24 cellular contexts compared by ENCODE assay signal in the genomic region with DNA sequence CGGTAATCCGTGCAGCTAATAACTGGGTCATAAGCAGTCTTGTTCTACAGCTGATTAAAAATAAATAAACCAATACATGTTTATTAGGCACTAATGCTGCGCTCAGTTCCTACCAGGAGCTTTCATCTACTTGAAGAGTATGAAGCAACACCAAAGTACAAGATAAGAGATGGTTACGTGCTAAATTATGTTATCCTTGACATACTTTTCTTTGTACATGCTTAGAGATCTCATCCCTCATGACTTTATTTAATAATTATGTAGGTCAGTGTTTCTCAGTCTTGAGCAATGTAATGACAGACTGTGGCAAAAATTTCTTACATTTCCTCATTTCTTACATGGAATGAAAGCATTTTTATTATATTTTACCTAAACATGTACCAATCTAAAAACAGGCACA. TPM values are rescaled to one million over a fixed set of nuclear protein-coding genes. Genes with fewer than 3 reads are reported as not detected.
A peak's percentile ranks its signal among the peaks of the same experiment; 100 is the strongest.
DNase-seq lines count a peak whose midpoint lies in the region; ATAC-seq, FAIRE-seq and TF ChIP-seq lines count a peak whose summit lies in the region.
"Had no signal": no experiment of that assay in that cellular context is flagged by ENCODE, and none has a peak within 500 bp of the region (broad histone marks: within the 10 kb centered on the region; RNA-seq: fewer than 3 reads in every experiment).

No MANE protein-coding gene starts in this region.

- H3K36me3 Mint-ChIP-seq in chondrocyte (ENCODE audit: low read depth) (peaks cover 3% of the 10 kb centered on the region), T-cell (no peaks in the 10 kb centered on the region)
- H3K36me3 Mint-ChIP-seq: WTC11 had no signal

- no peak overlapping the region for H4K91ac ChIP-seq in IMR-90 (ENCODE audit: insufficient read depth, low read depth, low read length)

- H3K4me2 ChIP-seq in IMR-90 (ENCODE audit: low read depth, low read length) = no peak overlapping the region

- H3K23ac ChIP-seq in IMR-90 (ENCODE audit: low read depth, low read length) = no peak overlapping the region

- peak; percentile 6 for ATAC-seq in GM18517 (IDR thresholded peaks at IDR 0.05; ENCODE audit: unreplicated experiment)
- ATAC-seq in IMR-90 (ENCODE audit: low read depth) = peak; percentile 25
- no peak for ATAC-seq in T-cell (replicated peaks in 1 of 4)
- ATAC-seq: K562, WTC11 had no signal

- no peak for FAIRE-seq in GM12892 (lab: Jason Lieb, UNC)
- FAIRE-seq: frontal cortex, GM12891, K562 had no signal

- POLR2A ChIA-PET in IMR-90 (lab: Charles Lee; ENCODE audit: unreplicated experiment) = no interaction called here
- POLR2A ChIA-PET in T-cell (lab: Charles Lee) = no interaction called here

- CTCF ChIA-PET in IMR-90 (lab: Yijun Ruan, JAX) = no interaction called here
- CTCF ChIA-PET in T-cell (lab: Charles Lee) = no interaction called here

- H3K4me1 ChIP-seq in IMR-90 (ENCODE audit: control insufficient read depth, insufficient read depth, low read length) = peaks cover 5% of the 10 kb centered on the region
- H3K4me1 ChIP-seq in thyroid gland = no peaks in the 10 kb centered on the region
- H3K4me1 ChIP-seq: BE2C had no signal

- H3K27me3 ChIP-seq in IMR-90 (ENCODE audit: control insufficient read depth, insufficient read depth, low read length) (no peaks in the 10 kb centered on the region), thyroid gland (no peaks in the 10 kb centered on the region)
- H3K27me3 ChIP-seq: BE2C, suprapubic skin had no signal

- TF ChIP-seq POLR2A in IMR-90 (IDR thresholded peaks at IDR 0.05; ENCODE audit: low read depth, low read length) (no peak), thyroid gland (IDR thresholded peaks at IDR 0.05) (no peak), GM12892 (IDR thresholded peaks at IDR 0.05; ENCODE audit: low read depth, low read length) (no peak)

- H3K9ac ChIP-seq in IMR-90 (ENCODE audit: low read depth, low read length) = no peak overlapping the region

- no peaks in the 10 kb centered on the region; a peak in 1 of 4 replicates for H3K79me1 ChIP-seq in IMR-90 (ENCODE audit: low read depth in 1 of 2, low read length in 2 of 2)

- peak overlapping the region; percentile 79 for H2BK5ac ChIP-seq in IMR-90 (ENCODE audit: low read depth, low read length, poor library complexity, severe bottlenecking)

- no peak overlapping the region for H4K5ac ChIP-seq in IMR-90 (ENCODE audit: low read depth, low read length)

- no peak overlapping the region for H2AFZ ChIP-seq in IMR-90 (replicated peaks; ENCODE audit: low read length, poor library complexity)

- H2AK5ac ChIP-seq in IMR-90 (ENCODE audit: low read depth, low read length) = no peak overlapping the region

- DNase-seq in IMR-90 = peak; percentile 63
- no peak for DNase-seq in chondrocyte (ENCODE audit: low spot score)
- peak; percentile 48 for DNase-seq in kidney tubule cell (ENCODE audit: low spot score)
- no peak for DNase-seq in thyroid gland
- no peak for DNase-seq in T-cell
- no peak for DNase-seq in GM12892 (ENCODE audit: insufficient read length)
- DNase-seq in activated T-cell treated with anti-CD3 and anti-CD28 coated beads for 4 hours = no peak
- DNase-seq: amygdala; BE2C; cerebellar nuclear complex; midbrain; NCI-H1048; NCI-H2081; NCI-H510A; Right ventricle myocardium superior; stimulated activated CD4-positive, alpha-beta T cell treated with anti-CD3 and anti-CD28 coated beads, Interleukin-12 subunit alpha, Interleukin-12 subunit beta, amount 100 ng/mL, for 4 hours had no signal

- dilution Hi-C loops in IMR-90 (cut with HindIII; ENCODE audit: low sequenced_read_pairs, unreplicated experiment) = no loop called here

- WGBS in IMR-90 (ENCODE audit: extremely low coverage in 2 of 2, insufficient read length in 1 of 2), 2 experiments = no CpG with 5 or more reads among the region's 4 CpGs
- WGBS in thyroid gland, 2 donors = 89 to 95% methylated on average over 4 of the region's 4 CpGs

- no peaks in the 10 kb centered on the region for H3K9me3 ChIP-seq in IMR-90 (ENCODE audit: control insufficient read depth, insufficient read depth, low read length)
- no peaks in the 10 kb centered on the region for H3K9me3 ChIP-seq in thyroid gland
- H3K9me3 ChIP-seq: BE2C, suprapubic skin had no signal

- no peak overlapping the region for H3K56ac ChIP-seq in IMR-90 (ENCODE audit: extremely low read depth, insufficient read depth, low read length)

- H2BK120ac ChIP-seq in IMR-90 (ENCODE audit: low read depth, low read length) = no peak overlapping the region; the same call in 1 of the 2 replicates

- H3K27ac ChIP-seq in IMR-90 (ENCODE audit: insufficient read depth, low read length) (no peak overlapping the region), thyroid gland (no peak overlapping the region)
- H3K27ac ChIP-seq: suprapubic skin had no signal

- no peak overlapping the region for H3K4ac ChIP-seq in IMR-90 (ENCODE audit: low read depth, low read length)

- in situ Hi-C loops in IMR-90 (cut with MboI; ENCODE audit: low sequenced_read_pairs) = no loop called here

- H3K4me3 ChIP-seq in IMR-90 (ENCODE audit: insufficient read depth, low read depth, low read length) = no peak overlapping the region
- no peak overlapping the region for H3K4me3 ChIP-seq in thyroid gland (replicated peaks in 1 of 3)
- H3K4me3 ChIP-seq: K562, suprapubic skin had no signal

- no peak overlapping the region for H4K8ac ChIP-seq in IMR-90 (ENCODE audit: low read depth in 2 of 2, low read length in 2 of 2)

- TF ChIP-seq CTCF in IMR-90 (conservative IDR thresholded peaks at IDR 0.05; ENCODE audit: low read depth, low read length) = no peak
- no peak for TF ChIP-seq CTCF in chondrocyte (IDR thresholded peaks at IDR 0.05)
- TF ChIP-seq CTCF in thyroid gland (IDR thresholded peaks at IDR 0.05) = no peak

- no peaks in the 10 kb centered on the region for H3K27me3 Mint-ChIP-seq in chondrocyte (ENCODE audit: low read depth)
- peaks cover 0 to 5% of the 10 kb centered on the region in 2 donors for H3K27me3 Mint-ChIP-seq in T-cell

- H3K27ac Mint-ChIP-seq in chondrocyte (ENCODE audit: unreplicated experiment) = peak overlapping the region; percentile 96
- H3K27ac Mint-ChIP-seq in T-cell = no peak overlapping the region
- H3K27ac Mint-ChIP-seq: WTC11 had no signal

- TF ChIP-seq RAD21 in IMR-90 (IDR thresholded peaks at IDR 0.05; ENCODE audit: low read length) = no peak

- no peak overlapping the region for H2BK15ac ChIP-seq in IMR-90 (ENCODE audit: low read depth, low read length)

- H3K4me3 Mint-ChIP-seq in chondrocyte (ENCODE audit: unreplicated experiment) = no peak overlapping the region
- H3K4me3 Mint-ChIP-seq in T-cell = no peak overlapping the region
- H3K4me3 Mint-ChIP-seq: neural crest cell, WTC11 had no signal

- H2BK20ac ChIP-seq in IMR-90 (ENCODE audit: low read depth, low read length) = no peak overlapping the region

- intact Hi-C loops in IMR-90 (cut with micrococcal nuclease) = no loop called here
- intact Hi-C loops in thyroid gland (cut with DNase I) = no loop called here

- no peak overlapping the region for H3K14ac ChIP-seq in IMR-90 (replicated peaks; ENCODE audit: low read depth, low read length)

- H3K4me1 Mint-ChIP-seq in chondrocyte (ENCODE audit: low read depth) (peaks cover 54% of the 10 kb centered on the region), T-cell (no peaks in the 10 kb centered on the region)

- no peak overlapping the region for H2AK9ac ChIP-seq in IMR-90 (replicated peaks; ENCODE audit: low read depth, low read length, poor library complexity)

- BruUV-seq in IMR-90 (replicated peaks; lab: Mats Ljungman, UMichigan) = no TSS peak

- H3K18ac ChIP-seq in IMR-90 (ENCODE audit: low read depth, low read length) = no peak overlapping the region

- no peaks in the 10 kb centered on the region for H3K36me3 ChIP-seq in IMR-90 (ENCODE audit: control insufficient read depth, insufficient read depth, low read length)
- H3K36me3 ChIP-seq in thyroid gland = no peaks in the 10 kb centered on the region
- H3K36me3 ChIP-seq: BE2C, suprapubic skin had no signal

- H4K20me1 ChIP-seq in IMR-90 (ENCODE audit: insufficient read depth, low read length) = no peaks in the 10 kb centered on the region

- H3K9me1 ChIP-seq in IMR-90 (ENCODE audit: insufficient read depth, low read length) = 0 out of 2 replicates have a peak, but pooled peaks cover 3% of the 10 kb centered on the region

- H3K9me3 Mint-ChIP-seq in chondrocyte (ENCODE audit: low read depth) = peaks cover 14% of the 10 kb centered on the region
- peaks cover 2 to 8% (median 4%) of the 10 kb centered on the region in 3 donors for H3K9me3 Mint-ChIP-seq in T-cell

TF ChIP-seq in IMR-90, 13 proteins besides CTCF, POLR2A, EP300 and RAD21:
- TF ChIP-seq SMC3 (IDR thresholded peaks at IDR 0.05; ENCODE audit: low read depth, low read length) (no peak), CEBPB (IDR thresholded peaks at IDR 0.05; ENCODE audit: low read depth, low read length) (peak; percentile 80; the same call in 1 of the 2 replicates), RCOR1 (IDR thresholded peaks at IDR 0.05; ENCODE audit: insufficient replicate concordance, low read length) (no peak)

RNA-seq across cellular contexts. Expression of gene COBLL1, which starts 54.6 kb away (rescaled TPM):
- total RNA-seq in IMR-90 (2012; rRNA removed) = 1.1 and 2.2 TPM in 2 replicates
- 0.79 and 1.2 TPM in 2 replicates for polyA plus RNA-seq in IMR-90 (2012; rRNA removed)
- 0.26 and 0.47 TPM in 2 replicates for polyA plus RNA-seq in IMR-90 (2012; cell fraction: cytosol; rRNA removed)
- 0.33 and 2.0 TPM in 2 replicates for polyA plus RNA-seq in IMR-90 (2012; cell fraction: nucleus; rRNA removed; ENCODE audit: low replicate concordance)
- 37.9 to 43.7 TPM (median 40.2 TPM) in 3 replicates for total RNA-seq in chondrocyte
- 10 to 100 TPM; 41.8 to 90.8 (median 76.9) TPM for total RNA-seq in thyroid gland
- 1 to 10 TPM in 4 of 5 donors, under 1 TPM in 1; 0.68 to 5.1 (median 1.9) TPM for total RNA-seq in T-cell
- not detected for polyA plus RNA-seq in GM12892 (2012; ENCODE audit: missing spikeins)

RNA-seq across cellular contexts. Expression of gene SLC38A11, which starts 59.1 kb away (rescaled TPM):
- total RNA-seq in IMR-90 (2012; rRNA removed) = under 0.01 and 0.18 TPM in 2 replicates
- polyA plus RNA-seq in IMR-90 (2012; rRNA removed) = 0.07 and 0.21 TPM in 2 replicates
- 0.02 TPM in 1 of 2 replicates, not detected in the other for polyA plus RNA-seq in IMR-90 (2012; cell fraction: cytosol; rRNA removed)
- polyA plus RNA-seq in IMR-90 (2012; cell fraction: nucleus; rRNA removed; ENCODE audit: low replicate concordance) = 0.09 and 1.0 TPM in 2 replicates
- total RNA-seq in chondrocyte = 0.12 to 0.36 TPM (median 0.18 TPM) in 3 replicates
- 1 to 10 TPM in 2 of 4 donors, not detected in 2; 1.2 to 3.7 TPM for total RNA-seq in thyroid gland
- under 1 TPM in 2 of 5 donors, not detected in 3; 0.38 to 0.72 TPM for total RNA-seq in T-cell
- polyA plus RNA-seq in GM12892 (2012; ENCODE audit: missing spikeins) = not detected
- total RNA-seq: K562; neural crest cell; T-helper 2 cell treated with Interferon-gamma antibody and Interleukin-4, amounts not matched to agents 100 ng/mL and 5 ng/mL, for 36 hours; WTC11 had no signal
- polyA plus RNA-seq: K562 had no signal

Comparison
In these comparisons a context has a peak if more than half of its experiments do, and no peak if none do; other contexts are left out.
1. ATAC-seq: peak in GM18517 (single experiment) and IMR-90 (single experiment); none in T-cell (0 of 4).
2. DNase-seq: peak in IMR-90 (single experiment) and kidney tubule cell (single experiment); none in chondrocyte (single experiment), thyroid gland (0 of 2), T-cell (0 of 34), GM12892 (single experiment) and activated T-cell treated with anti-CD3 and anti-CD28 coated beads for 4 hours (single experiment).